In the genomic region with DNA sequence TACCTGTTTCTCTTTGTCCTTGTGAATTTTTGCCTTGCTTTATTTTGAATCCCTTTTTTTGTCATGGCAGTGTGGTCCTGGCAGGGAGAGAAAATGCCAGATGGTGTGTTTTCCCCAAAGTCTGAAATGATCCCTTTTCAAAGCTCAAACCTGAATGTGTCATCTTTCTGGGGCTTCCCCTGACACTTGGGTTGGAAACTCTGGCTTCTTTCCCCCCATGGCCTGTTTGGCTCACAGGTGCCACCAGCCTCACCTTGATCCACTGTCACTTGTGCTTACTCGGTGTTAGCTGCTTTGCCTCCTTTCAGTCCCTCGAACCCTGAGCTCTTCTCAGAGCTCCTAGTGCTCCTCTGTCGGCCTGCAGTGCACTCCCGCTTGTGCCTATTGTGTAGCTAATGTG, we compare ENCODE assay signal across 20 cellular contexts. TPM values are rescaled to one million over a fixed set of nuclear protein-coding genes. Genes with fewer than 3 reads are reported as not detected.
"Had no signal": no experiment of that assay in that cellular context is flagged by ENCODE, and none has a peak within 500 bp of the region (broad histone marks: within the 10 kb centered on the region; RNA-seq: fewer than 3 reads in every experiment).

No MANE protein-coding gene starts in this region.

- H3K4me3 Mint-ChIP-seq: effector memory CD8-positive, alpha-beta T cell; nephron had no signal

- H3K27ac ChIP-seq: adrenal gland, epithelial cell of prostate, gastrocnemius medialis, heart left ventricle, right atrium auricular region, skin epidermis had no signal

- H3K27me3 ChIP-seq: adrenal gland, gastrocnemius medialis, heart left ventricle, right atrium auricular region had no signal

- H3K9me3 ChIP-seq: adrenal gland, gastrocnemius medialis, heart left ventricle, right atrium auricular region had no signal

- ATAC-seq: effector memory CD8-positive, alpha-beta T cell; gastrocnemius medialis; heart left ventricle had no signal

- DNase-seq: activated CD4-positive, alpha-beta T cell treated with anti-CD3 and anti-CD28 coated beads for 1 hour; activated effector memory CD4-positive, alpha-beta T cell treated with Interleukin-2 at 50 U/mL for 16 hours; adrenal gland; dermis blood vessel endothelial cell; effector memory CD8-positive, alpha-beta T cell; gastrocnemius medialis; heart left ventricle; stimulated activated CD4-positive, alpha-beta T cell treated with anti-CD3 and anti-CD28 coated beads, Interleukin-15, amount 100 ng/mL, for 24 hours; stimulated activated CD4-positive, alpha-beta T cell treated with anti-CD3 and anti-CD28 coated beads, Interleukin-4, amount 100 ng/mL, for 24 hours; T-helper 9 cell had no signal

- H3K4me1 ChIP-seq: adrenal gland, gastrocnemius medialis, heart left ventricle, right atrium auricular region had no signal

- H3K36me3 ChIP-seq: adrenal gland, gastrocnemius medialis, heart left ventricle, right atrium auricular region had no signal

- H3K27me3 Mint-ChIP-seq: effector memory CD8-positive, alpha-beta T cell; progenitor cell of endocrine pancreas had no signal

- H3K9me3 Mint-ChIP-seq: effector memory CD8-positive, alpha-beta T cell; nephron had no signal

- H3K4me1 Mint-ChIP-seq: nephron had no signal

- H3K27ac Mint-ChIP-seq: nephron, progenitor cell of endocrine pancreas had no signal

- H3K4me3 ChIP-seq: adrenal gland, gastrocnemius medialis, heart left ventricle, right atrium auricular region, skin epidermis had no signal

RNA-seq across cellular contexts. Expression of a gene that starts 22.3 kb away (rescaled TPM):
- total RNA-seq: mesenteric fat pad, right atrium auricular region had no signal

RNA-seq across cellular contexts. Expression of a gene that starts 37.6 kb away (rescaled TPM):
- total RNA-seq: adrenal gland, chondrocyte, dermis blood vessel endothelial cell, gastrocnemius medialis, heart left ventricle, lower leg skin, mesenteric fat pad, omental fat pad, progenitor cell of endocrine pancreas, right atrium auricular region, urinary bladder had no signal
- polyA plus RNA-seq: adrenal gland, heart left ventricle, urinary bladder had no signal
